ENCODE assay signal across 26 cellular contexts in the genomic region with DNA sequence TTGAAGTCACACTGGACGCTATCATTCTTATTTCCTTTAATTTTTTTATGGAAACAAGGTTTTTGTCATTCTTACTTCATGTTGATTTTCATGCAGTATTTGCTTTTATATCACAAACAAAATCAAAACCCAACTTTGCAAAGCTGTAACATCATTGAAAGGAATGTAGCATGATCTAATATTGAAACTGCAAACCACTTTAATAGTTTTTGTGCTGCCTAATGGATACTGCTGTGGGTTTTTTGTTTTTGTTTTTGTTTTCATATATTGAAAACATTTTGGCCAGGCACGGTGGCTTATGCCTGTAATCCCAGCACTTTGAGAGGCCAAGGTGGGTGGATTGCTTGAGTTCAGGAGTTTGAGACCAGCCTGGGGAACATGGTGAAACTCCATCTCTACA.
DNase-seq lines count a peak whose midpoint lies in the region; ATAC-seq lines count a peak whose summit lies in the region.
"Had no signal": no experiment of that assay in that cellular context is flagged by ENCODE, and none has a peak within 500 bp of the region (broad histone marks: within the 10 kb centered on the region; RNA-seq: fewer than 3 reads in every experiment).

No MANE protein-coding gene starts in this region.

- ATAC-seq in GM19395 (IDR thresholded peaks at IDR 0.05; ENCODE audit: unreplicated experiment) (peak; percentile 82), HG02610 (IDR thresholded peaks at IDR 0.05; ENCODE audit: unreplicated experiment) (peak; percentile 44), HG03442 (IDR thresholded peaks at IDR 0.05; ENCODE audit: unreplicated experiment) (peak; percentile 60), left colon (no peak), HG02571 (IDR thresholded peaks at IDR 0.05; ENCODE audit: unreplicated experiment) (no peak), GM21529 (IDR thresholded peaks at IDR 0.05; ENCODE audit: unreplicated experiment) (no peak)
- ATAC-seq: activated CD8-positive, alpha-beta T cell treated with anti-CD3 and anti-CD28 coated beads for 36 hours; K562; mucosa of descending colon had no signal

- intact Hi-C loops in left colon (cut with DNase I, micrococcal nuclease) = no loop called here

- DNase-seq in AG08395 (ENCODE audit: low spot score) = peak; percentile 3
- no peak for DNase-seq in left colon
- no peak for DNase-seq in T1000 (lab: John Stamatoyannopoulos, UW)
- DNase-seq: activated CD4-positive, CD25-positive, alpha-beta regulatory T cell treated with anti-CD3 and anti-CD28 coated beads, Interleukin-2, amount 50 U/mL, for 72 hours; activated CD8-positive, alpha-beta T cell treated with anti-CD3 and anti-CD28 coated beads for 36 hours; activated naive CD8-positive, alpha-beta T cell treated with anti-CD3 and anti-CD28 coated beads for 36 hours; CD4-positive, alpha-beta memory T cell; effector memory CD4-positive, alpha-beta T cell; foreskin melanocyte; HCEC 1CT; MG63; mucosa of descending colon; NCI-H2081; NCI-H345; NCI-H82; ovary; retina; stimulated activated CD4-positive, alpha-beta T cell treated with anti-CD3 and anti-CD28 coated beads, Interleukin-1b, Interleukin-23, amount 100 ng/mL, for 48 hours; stomach; T-helper 1 cell had no signal

Comparison
In these comparisons a context has a peak if more than half of its experiments do, and no peak if none do; other contexts are left out.
1. ATAC-seq: peak in GM19395 (single experiment), HG02610 (single experiment) and HG03442 (single experiment); none in left colon (single experiment), HG02571 (single experiment) and GM21529 (single experiment).